Comparison of ENCODE assay signal across 33 cellular contexts in the genomic region with DNA sequence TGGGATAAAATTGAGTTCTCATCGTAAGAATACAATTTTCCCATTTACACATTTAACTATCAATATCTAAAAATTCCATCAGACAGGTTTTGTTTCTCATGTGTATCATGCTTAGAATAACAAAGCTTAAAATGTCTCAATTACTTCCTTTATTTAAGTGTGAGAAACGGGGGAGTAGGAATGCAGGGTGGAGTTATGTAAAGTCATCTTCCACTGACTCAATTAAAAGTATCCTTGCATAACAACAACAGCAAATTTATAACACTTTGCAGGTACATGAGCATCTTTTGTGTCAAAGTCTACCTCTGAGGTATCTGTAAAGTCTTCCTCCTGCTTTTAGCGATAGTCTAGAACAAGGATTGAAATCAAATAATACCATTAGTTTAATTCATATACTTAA.
"Had no signal": no experiment of that assay in that cellular context is flagged by ENCODE, and none has a peak within 500 bp of the region (broad histone marks: within the 10 kb centered on the region; RNA-seq: fewer than 3 reads in every experiment).

No MANE protein-coding gene starts in this region.

- H3K27ac ChIP-seq: brain microvascular endothelial cell, colonic mucosa, gastrocnemius medialis, heart left ventricle, WERI-Rb-1 had no signal

- H3K36me3 Mint-ChIP-seq: activated naive CD8-positive, alpha-beta T cell had no signal

- H3K4me1 ChIP-seq: colonic mucosa, gastrocnemius medialis, heart left ventricle had no signal

- DNase-seq: activated CD4-positive, alpha-beta memory T cell treated with anti-CD3 and anti-CD28 coated beads, Interleukin-2, amount 10 ng/mL, durations not matched to agents 7 days and 5 days; activated CD4-positive, alpha-beta T cell treated with anti-CD3 and anti-CD28 coated beads for 1 hour; activated CD4-positive, alpha-beta T cell treated with anti-CD3 and anti-CD28 coated beads for 4 hours; activated CD4-positive, alpha-beta T cell treated with anti-CD3 and anti-CD28 coated beads, Interleukin-2, amount 10 ng/mL, durations not matched to agents 7 days and 5 days; activated CD4-positive, alpha-beta T cell treated with anti-CD3 and anti-CD28 coated beads, Interleukin-2, amount 50 U/mL, for 4 hours; activated CD8-positive, alpha-beta memory T cell treated with anti-CD3 and anti-CD28 coated beads, Interleukin-2, amount 50 U/mL, for 48 hours; activated gamma-delta T cell; activated naive CD4-positive, alpha-beta T cell; activated naive CD4-positive, alpha-beta T cell treated with anti-CD3 and anti-CD28 coated beads, Interleukin-2, amount 50 U/mL, for 16 hours; activated T-cell treated with anti-CD3 and anti-CD28 coated beads for 4 hours; activated T-cell treated with anti-CD3 and anti-CD28 coated beads, Interleukin-2, amount 50 U/mL, for 24 hours; activated T-cell treated with anti-CD3 and anti-CD28 coated beads, Interleukin-2, amount 50 U/mL, for 72 hours; amniotic stem cell; anterior cingulate cortex; brain microvascular endothelial cell; central memory CD4-positive, alpha-beta T cell; cerebellar nuclear complex; colonic mucosa; effector CD8-positive, alpha-beta T cell; foreskin fibroblast; gastrocnemius medialis; glutamatergic neuron; heart left ventricle; T-helper 1 cell; T-helper 17 cell; T1000; WERI-Rb-1 had no signal

- FAIRE-seq: astrocyte, endometrium, endothelial cell of umbilical vein had no signal

- ATAC-seq: activated T-cell treated with anti-CD3 and anti-CD28 coated beads, Interleukin-2, amount 50 U/mL, for 72 hours; esophagus mucosa; gastrocnemius medialis; heart left ventricle; T-helper 17 cell had no signal

- H3K4me1 Mint-ChIP-seq: activated CD4-positive, alpha-beta memory T cell treated with anti-CD3 and anti-CD28 coated beads, Interleukin-2, amount 10 ng/mL, durations not matched to agents 7 days and 5 days; activated CD4-positive, alpha-beta T cell treated with anti-CD3 and anti-CD28 coated beads, Interleukin-2, amount 10 ng/mL, durations not matched to agents 7 days and 5 days; T-helper 17 cell had no signal

- H3K27ac Mint-ChIP-seq: activated CD4-positive, alpha-beta memory T cell treated with anti-CD3 and anti-CD28 coated beads, Interleukin-2, amount 10 ng/mL, durations not matched to agents 7 days and 5 days; activated CD4-positive, alpha-beta T cell treated with anti-CD3 and anti-CD28 coated beads, Interleukin-2, amount 10 ng/mL, durations not matched to agents 7 days and 5 days; activated naive CD8-positive, alpha-beta T cell; activated T-cell treated with anti-CD3 and anti-CD28 coated beads, Interleukin-2, amount 50 U/mL, for 24 hours; activated T-cell treated with anti-CD3 and anti-CD28 coated beads, Interleukin-2, amount 50 U/mL, for 72 hours; T-helper 17 cell; T-helper 2 cell treated with Interferon-gamma antibody and Interleukin-4, amounts not matched to agents 5 μg/mL and 100 μg/mL, for 36 hours had no signal

- H3K9me3 Mint-ChIP-seq: activated CD4-positive, alpha-beta memory T cell treated with anti-CD3 and anti-CD28 coated beads, Interleukin-2, amount 10 ng/mL, durations not matched to agents 7 days and 5 days; T-helper 2 cell treated with Interferon-gamma antibody and Interleukin-4, amounts not matched to agents 5 μg/mL and 100 μg/mL, for 36 hours had no signal

- H3K27me3 ChIP-seq: brain microvascular endothelial cell, colonic mucosa, gastrocnemius medialis, heart left ventricle had no signal

- H3K4me3 Mint-ChIP-seq: activated CD4-positive, alpha-beta memory T cell treated with anti-CD3 and anti-CD28 coated beads, Interleukin-2, amount 10 ng/mL, durations not matched to agents 7 days and 5 days; activated CD4-positive, alpha-beta T cell treated with anti-CD3 and anti-CD28 coated beads, Interleukin-2, amount 10 ng/mL, durations not matched to agents 7 days and 5 days; activated naive CD8-positive, alpha-beta T cell; activated T-cell treated with anti-CD3 and anti-CD28 coated beads, Interleukin-2, amount 50 U/mL, for 24 hours; activated T-cell treated with anti-CD3 and anti-CD28 coated beads, Interleukin-2, amount 50 U/mL, for 72 hours; T-helper 17 cell; T-helper 2 cell treated with Interferon-gamma antibody and Interleukin-4, amounts not matched to agents 5 μg/mL and 100 μg/mL, for 36 hours had no signal

- H3K27me3 Mint-ChIP-seq: activated CD4-positive, alpha-beta memory T cell treated with anti-CD3 and anti-CD28 coated beads, Interleukin-2, amount 10 ng/mL, durations not matched to agents 7 days and 5 days; activated naive CD8-positive, alpha-beta T cell; activated T-cell treated with anti-CD3 and anti-CD28 coated beads, Interleukin-2, amount 50 U/mL, for 24 hours had no signal

- H3K36me3 ChIP-seq: brain microvascular endothelial cell, colonic mucosa, gastrocnemius medialis, heart left ventricle, WERI-Rb-1 had no signal

- H3K9me3 ChIP-seq: colonic mucosa, gastrocnemius medialis had no signal

- H3K4me3 ChIP-seq: colonic mucosa, gastrocnemius medialis, heart left ventricle had no signal
